In genomic region chr10:48306265-48306869, GRCh38 we compare ENCODE assay signal across 8 cellular contexts. TPM values are rescaled to one million over a fixed set of nuclear protein-coding genes. Genes with fewer than 3 reads are reported as not detected.
A peak's percentile ranks its signal among the peaks of the same experiment; 100 is the strongest.
DNase-seq lines count a peak whose midpoint lies in the region; ATAC-seq, FAIRE-seq and TF ChIP-seq lines count a peak whose summit lies in the region.

Gene MAPK8 (plus strand): TSS chr10:48306677. CDS start chr10:48401661, 94,984 bp downstream.

- H3K9me1 ChIP-seq in endothelial cell of umbilical vein (replicated peaks; ENCODE audit: control insufficient read depth, extremely low read depth, insufficient read depth, low read length), result no peaks in the 10 kb centered on the region

- ATAC-seq in GM21515 (IDR thresholded peaks at IDR 0.05; ENCODE audit: unreplicated experiment), result peak; percentile 82

- TF ChIP-seq POLR2A in endothelial cell of umbilical vein (IDR thresholded peaks at IDR 0.05; ENCODE audit: low read depth, low read length), result peak; percentile 85

- H3K4me1 ChIP-seq in HUES64 (ENCODE audit: insufficient read depth, low read length), result peaks cover 16% of the 10 kb centered on the region
- H3K4me1 ChIP-seq in OCI-LY1 (ENCODE audit: insufficient read depth, low read length, severe bottlenecking), result peaks cover 13% of the 10 kb centered on the region
- peaks cover 29% of the 10 kb centered on the region for H3K4me1 ChIP-seq in endothelial cell of umbilical vein (ENCODE audit: control insufficient read depth, extremely low read depth, insufficient read depth, low read length)

- peak within 1 kb of the TSS; percentile 82 for H3K9ac ChIP-seq in HUES64 (ENCODE audit: low read depth, low read length)
- peak within 1 kb of the TSS; percentile 86 for H3K9ac ChIP-seq in OCI-LY1 (ENCODE audit: low read length)
- peak within 1 kb of the TSS; percentile 83 for H3K9ac ChIP-seq in endothelial cell of umbilical vein (replicated peaks; ENCODE audit: extremely low read depth, insufficient read depth, low read length)

- H3K27me3 ChIP-seq in HUES64 (ENCODE audit: insufficient read depth, low read length), result peaks cover 23% of the 10 kb centered on the region
- no peaks in the 10 kb centered on the region for H3K27me3 ChIP-seq in OCI-LY1 (ENCODE audit: insufficient read depth, low read length)
- H3K27me3 ChIP-seq in endothelial cell of umbilical vein (ENCODE audit: control insufficient read depth in 2 of 2, insufficient read depth in 2 of 2, low read length in 2 of 2), result peaks cover 6% of the 10 kb centered on the region in 2 experiments

- intact Hi-C loops in endothelial cell of umbilical vein (cut with micrococcal nuclease), result loop anchor here (1.0 to 5.0 kb wide), 6 partner anchors 58 to 350 kb away; no protein-coding TSS in a partner anchor

- H3F3A ChIP-seq in OCI-LY1 (ENCODE audit: insufficient read depth, low read length), result no peaks in the 10 kb centered on the region; the same call in 1 of the 2 replicates

- POLR2A ChIA-PET in endothelial cell of umbilical vein (lab: Charles Lee), result no interaction called here

- CTCF ChIA-PET in endothelial cell of umbilical vein (lab: Charles Lee), result interaction anchor here (2.1 kb wide), 1 partner anchor 57 kb away, joined by 8 read pairs; no protein-coding TSS in a partner anchor

- FAIRE-seq in endothelial cell of umbilical vein (lab: Jason Lieb, UNC), result peak; percentile 31

- BruUV-seq in endothelial cell of umbilical vein (replicated peaks; lab: Mats Ljungman, UMichigan), result no TSS peak

- under 1% methylated on average over 86 of the region's 86 CpGs for WGBS in HUES64

- H3K9me2 ChIP-seq in OCI-LY1 (ENCODE audit: low read depth, low read length), result no peaks in the 10 kb centered on the region

- H3K9me3 ChIP-seq in HUES64 (ENCODE audit: insufficient read depth, low read depth, low read length) (no peaks in the 10 kb centered on the region), OCI-LY1 (ENCODE audit: low read length) (no peaks in the 10 kb centered on the region), endothelial cell of umbilical vein (replicated peaks; ENCODE audit: control insufficient read depth, insufficient read depth, low read length) (no peaks in the 10 kb centered on the region)

- no peaks in the 10 kb centered on the region for H4K20me1 ChIP-seq in OCI-LY1 (ENCODE audit: insufficient read depth, low read length)
- peaks cover 6% of the 10 kb centered on the region for H4K20me1 ChIP-seq in endothelial cell of umbilical vein (replicated peaks; ENCODE audit: control insufficient read depth, extremely low read depth, insufficient read depth, low read length)

- H3K4me2 ChIP-seq in OCI-LY1 (ENCODE audit: low read length) (peak within 1 kb of the TSS; percentile 98), endothelial cell of umbilical vein (ENCODE audit: insufficient read depth, low read length) (peak within 1 kb of the TSS; percentile 94)

- H3K79me2 ChIP-seq in OCI-LY1 (ENCODE audit: insufficient read depth, low read length) (no peaks in the 10 kb centered on the region), endothelial cell of umbilical vein (ENCODE audit: control insufficient read depth, insufficient read depth, low read length) (peaks cover 42% of the 10 kb centered on the region)

- dilution Hi-C loops in endothelial cell of umbilical vein (cut with MboI; ENCODE audit: extremely low pct_ligation_motif_present, low sequenced_read_pairs), result no loop called here

- TF ChIP-seq CTCF in OCI-LY1 (IDR thresholded peaks at IDR 0.05; ENCODE audit: low read length) (no peak), endothelial cell of umbilical vein (IDR thresholded peaks at IDR 0.05; ENCODE audit: extremely low read depth in 1 of 2, insufficient read depth in 1 of 2, low read depth in 1 of 2, low read length in 2 of 2) (no peak)

- H3K27ac ChIP-seq in HUES64 (ENCODE audit: low read depth, low read length) (peak within 1 kb of the TSS; percentile 93), OCI-LY1 (ENCODE audit: low read depth, low read length, poor library complexity, severe bottlenecking) (no peak within 1 kb of the TSS), endothelial cell of umbilical vein (ENCODE audit: insufficient read depth, low read depth, low read length) (peak within 1 kb of the TSS; percentile 76)

- H3K36me3 ChIP-seq in HUES64 (ENCODE audit: insufficient read depth, low read length) (no peaks in the 10 kb centered on the region), OCI-LY1 (ENCODE audit: insufficient read depth, low read length) (no peaks in the 10 kb centered on the region), endothelial cell of umbilical vein (ENCODE audit: control insufficient read depth in 2 of 2, extremely low read depth in 1 of 2, insufficient read depth in 2 of 2, low read length in 2 of 2) (no peaks in the 10 kb centered on the region)

- DNase-seq in D341Med (ENCODE audit: low spot score) (peak; percentile 100), endothelial cell of umbilical vein (ENCODE audit: low read depth, low spot score) (peak; percentile 85), midbrain (lab: John Stamatoyannopoulos, UW) (peak; percentile 90)
- DNase-seq in activated CD8-positive, alpha-beta memory T cell treated with anti-CD3 and anti-CD28 coated beads, Interleukin-2, amount 50 U/mL, for 48 hours, result peak; percentile 94
- DNase-seq in stimulated activated CD8-positive, alpha-beta memory T cell treated with anti-CD3 and anti-CD28 coated beads, Interleukin-2, amount 100 ng/mL, for 1 hour (ENCODE audit: low read depth in 2 of 2), result peak; percentile 85 to 86

- H3K4me3 ChIP-seq in HUES64 (ENCODE audit: low read length) (peak within 1 kb of the TSS; percentile 94), OCI-LY1 (ENCODE audit: low read depth, low read length, poor library complexity, severe bottlenecking) (peak within 1 kb of the TSS; percentile 92), endothelial cell of umbilical vein (replicated peaks in 1 of 3; ENCODE audit: insufficient read depth in 1 of 3, low read depth in 1 of 3, low read length in 3 of 3) (peak within 1 kb of the TSS; percentile 64 to 97 (median 80))

- H2AFZ ChIP-seq in OCI-LY1 (ENCODE audit: low read length) (no peak within 1 kb of the TSS), endothelial cell of umbilical vein (ENCODE audit: low read depth, low read length) (peak within 1 kb of the TSS; percentile 80)

TF ChIP-seq in endothelial cell of umbilical vein, 7 proteins besides CTCF, POLR2A, EP300 and RAD21:
- TF ChIP-seq, protein P1, sequence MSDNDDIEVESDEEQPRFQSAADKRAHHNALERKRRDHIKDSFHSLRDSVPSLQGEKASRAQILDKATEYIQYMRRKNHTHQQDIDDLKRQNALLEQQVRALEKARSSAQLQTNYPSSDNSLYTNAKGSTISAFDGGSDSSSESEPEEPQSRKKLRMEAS (IDR thresholded peaks at IDR 0.05; ENCODE audit: insufficient read depth, insufficient read length), result peak; percentile 75
- TF ChIP-seq POLR2AphosphoS5 (IDR thresholded peaks at IDR 0.05; ENCODE audit: insufficient read depth, low read depth, low read length), result peak; percentile 83
- TF ChIP-seq FOS (IDR thresholded peaks at IDR 0.05; ENCODE audit: borderline replicate concordance, insufficient read depth, low read length), result no peak

RNA-seq across cellular contexts. Expression of gene MAPK8, which starts in this region (rescaled TPM):
- 42.8 TPM for polyA plus RNA-seq in HUES64 (2013, experiment 1 of 2)
- polyA plus RNA-seq in HUES64 (2013, experiment 2 of 2), result 49.3 TPM
- 50.1 and 56.2 TPM in 2 replicates for total RNA-seq in endothelial cell of umbilical vein
- 19.2 and 25.3 TPM in 2 replicates for polyA plus RNA-seq in endothelial cell of umbilical vein
- polyA plus RNA-seq in endothelial cell of umbilical vein (2011; cell fraction: cytosol; rRNA removed), result 36.8 and 38.6 TPM in 2 replicates
- polyA plus RNA-seq in endothelial cell of umbilical vein (2011; cell fraction: nucleus; rRNA removed), result 77.7 and 111 TPM in 2 replicates
- 56.8 and 68.8 TPM in 2 replicates for polyA plus RNA-seq in endothelial cell of umbilical vein (2012)
- 36.2 and 45.5 TPM in 2 replicates for polyA minus RNA-seq in endothelial cell of umbilical vein
- 18.6 TPM for polyA minus RNA-seq in endothelial cell of umbilical vein (2011; cell fraction: cytosol; rRNA and poly(A)+ RNA removed)
- 123 and 160 TPM in 2 replicates for polyA minus RNA-seq in endothelial cell of umbilical vein (2011; cell fraction: nucleus; rRNA and poly(A)+ RNA removed)
